Comparison of ENCODE assay signal across 8 cellular contexts in genomic region chr2:101832114-101832513, GRCh38.
DNase-seq lines count a peak whose midpoint lies in the region; ATAC-seq, FAIRE-seq and TF ChIP-seq lines count a peak whose summit lies in the region.

No MANE protein-coding gene starts in this region.

- H3K9me3 Mint-ChIP-seq in activated T-helper 17 cell treated with anti-CD3 and anti-CD28 coated beads, Interleukin-2, amount 50 U/mL, for 72 hours = no peaks in the 10 kb centered on the region

- DNase-seq in left ventricle myocardium inferior = no peak
- no peak for DNase-seq in left ventricle myocardium superior
- no peak for DNase-seq in vagina (ENCODE audit: extremely low spot score in 2 of 2)
- DNase-seq in HK-2 (ENCODE audit: unreplicated experiment) = no peak

- no peak overlapping the region for H3K4me3 Mint-ChIP-seq in activated T-helper 17 cell treated with anti-CD3 and anti-CD28 coated beads, Interleukin-2, amount 50 U/mL, for 72 hours

- peak; percentile 46 for TF ChIP-seq CTCF in left ventricle myocardium inferior (IDR thresholded peaks at IDR 0.05; ENCODE audit: borderline replicate concordance)
- TF ChIP-seq CTCF in liver (IDR thresholded peaks at IDR 0.05; ENCODE audit: low read depth, low read length, missing input control) = peak; percentile 32
- peak in 1 of 3 experiments; percentile 38 for TF ChIP-seq CTCF in vagina (IDR thresholded peaks at IDR 0.05)

- 70% methylated on average over 1 of the region's 1 CpG for WGBS in liver

- peak overlapping the region; percentile 73 for H3K27ac ChIP-seq in left ventricle myocardium inferior (replicated peaks)
- no peak overlapping the region for H3K27ac ChIP-seq in liver (ENCODE audit: low read depth in 1 of 2, low read length in 2 of 2)
- H3K27ac ChIP-seq in vagina = peak overlapping the region; percentile 76

- H3K27me3 Mint-ChIP-seq in activated T-helper 17 cell treated with anti-CD3 and anti-CD28 coated beads, Interleukin-2, amount 50 U/mL, for 72 hours = no peaks in the 10 kb centered on the region

- H3K4me1 Mint-ChIP-seq in activated T-helper 17 cell treated with anti-CD3 and anti-CD28 coated beads, Interleukin-2, amount 50 U/mL, for 72 hours = peaks cover 41% of the 10 kb centered on the region

- ATAC-seq in left ventricle myocardium superior (no peak), HG03439 (IDR thresholded peaks at IDR 0.05; ENCODE audit: unreplicated experiment) (no peak)
- ATAC-seq in activated T-helper 17 cell treated with anti-CD3 and anti-CD28 coated beads, Interleukin-2, amount 50 U/mL, for 72 hours (replicated peaks) = no peak

- intact Hi-C loops in left ventricle myocardium inferior (cut with micrococcal nuclease) (loop anchor here (5.0 to 10.0 kb wide), 2 partner anchors 315 to 417 kb away; no protein-coding TSS in a partner anchor), left ventricle myocardium superior (cut with micrococcal nuclease) (loop anchor here (5.0 kb wide), 1 partner anchor 415 kb away; no protein-coding TSS in a partner anchor), vagina (cut with DNase I) (loop anchor here (10.0 kb wide), 2 partner anchors 137 to 407 kb away; partner anchors contain the start of gene MAP4K4)

- H3K4me3 ChIP-seq in left ventricle myocardium inferior (no peak overlapping the region), liver (ENCODE audit: low read depth in 1 of 3, low read length in 3 of 3) (no peak overlapping the region), vagina (no peak overlapping the region)

- H3K36me3 Mint-ChIP-seq in activated T-helper 17 cell treated with anti-CD3 and anti-CD28 coated beads, Interleukin-2, amount 50 U/mL, for 72 hours (ENCODE audit: low read depth) = peaks cover 85% of the 10 kb centered on the region

- TF ChIP-seq POLR2A in vagina (IDR thresholded peaks at IDR 0.05) = no peak

- peak; percentile 49 to 55 for TF ChIP-seq RAD21 in liver (IDR thresholded peaks at IDR 0.05)

- peaks cover 48% of the 10 kb centered on the region for H3K4me1 ChIP-seq in left ventricle myocardium inferior
- peaks cover 0 to 27% (median 16%) of the 10 kb centered on the region in 4 donors for H3K4me1 ChIP-seq in liver (ENCODE audit: control insufficient read depth in 4 of 4, insufficient read depth in 4 of 4, low read length in 3 of 4)
- peaks cover 34% of the 10 kb centered on the region for H3K4me1 ChIP-seq in vagina

- FAIRE-seq in TTC549 (lab: Jason Lieb, UNC) = peak; percentile 54

- H3K27ac Mint-ChIP-seq in activated T-helper 17 cell treated with anti-CD3 and anti-CD28 coated beads, Interleukin-2, amount 50 U/mL, for 72 hours = no peak overlapping the region

- no peak overlapping the region for H3K9ac ChIP-seq in liver (ENCODE audit: low read depth in 1 of 2, low read length in 2 of 2)

- no peaks in the 10 kb centered on the region for H3K9me3 ChIP-seq in left ventricle myocardium inferior (replicated peaks)
- H3K9me3 ChIP-seq in liver (ENCODE audit: control insufficient read depth in 4 of 4, low read length in 3 of 4) = no peaks in the 10 kb centered on the region
- no peaks in the 10 kb centered on the region for H3K9me3 ChIP-seq in vagina

- peaks cover 39% of the 10 kb centered on the region for H3K36me3 ChIP-seq in left ventricle myocardium inferior
- peaks cover 0 to 36% (median 25%) of the 10 kb centered on the region in 4 donors for H3K36me3 ChIP-seq in liver (ENCODE audit: control insufficient read depth in 4 of 4, insufficient read depth in 3 of 4, low read depth in 1 of 4, low read length in 3 of 4)
- peaks cover 0 to 21% of the 10 kb centered on the region in 2 donors for H3K36me3 ChIP-seq in vagina

- no peaks in the 10 kb centered on the region for H3K27me3 ChIP-seq in left ventricle myocardium inferior (ENCODE audit: low read depth)
- H3K27me3 ChIP-seq in liver (ENCODE audit: control insufficient read depth in 4 of 4, insufficient read depth in 4 of 4, low read length in 3 of 4) = no peaks in the 10 kb centered on the region
- no peaks in the 10 kb centered on the region for H3K27me3 ChIP-seq in vagina

TF ChIP-seq in liver, 16 proteins besides CTCF, POLR2A, EP300 and RAD21:
- no peak for TF ChIP-seq JUND (IDR thresholded peaks at IDR 0.05)
- no peak for TF ChIP-seq ZBTB33 (IDR thresholded peaks at IDR 0.05)
- TF ChIP-seq YY1 (IDR thresholded peaks at IDR 0.05) = no peak
- no peak for TF ChIP-seq NR2F2 (IDR thresholded peaks at IDR 0.05)
- no peak for TF ChIP-seq SP1 (IDR thresholded peaks at IDR 0.05)
- TF ChIP-seq GABPA (IDR thresholded peaks at IDR 0.05 in 1 of 2, conservative IDR thresholded peaks at IDR 0.05 in 1 of 2) = no peak
- no peak for TF ChIP-seq MAX (IDR thresholded peaks at IDR 0.05)
- no peak for TF ChIP-seq FOXA2 (IDR thresholded peaks at IDR 0.05)
- no peak for TF ChIP-seq ATF3 (IDR thresholded peaks at IDR 0.05)
- TF ChIP-seq HNF4G (IDR thresholded peaks at IDR 0.05) = no peak
- TF ChIP-seq RXRA (IDR thresholded peaks at IDR 0.05) = no peak
- no peak for TF ChIP-seq HNF4A (conservative IDR thresholded peaks at IDR 0.05)
- no peak for TF ChIP-seq REST (IDR thresholded peaks at IDR 0.05)
- no peak for TF ChIP-seq EGR1 (IDR thresholded peaks at IDR 0.05; ENCODE audit: low read depth in 2 of 2)
- no peak for TF ChIP-seq FOXA1 (IDR thresholded peaks at IDR 0.05)
- TF ChIP-seq TAF1 (conservative IDR thresholded peaks at IDR 0.05) = no peak

Comparison
In these comparisons a context has a peak if more than half of its experiments do, and no peak if none do; other contexts are left out.
1. H3K27ac ChIP-seq: peak in left ventricle myocardium inferior (single experiment) and vagina (single experiment); none in liver (0 of 2).